ENCODE assay signal across 24 cellular contexts in genomic region chr4:122552898-122553297, GRCh38.
DNase-seq lines count a peak whose midpoint lies in the region; ATAC-seq, FAIRE-seq and TF ChIP-seq lines count a peak whose summit lies in the region.
"Had no signal": no experiment of that assay in that cellular context is flagged by ENCODE, and none has a peak within 500 bp of the region (broad histone marks: within the 10 kb centered on the region; RNA-seq: fewer than 3 reads in every experiment).

No MANE protein-coding gene starts in this region.

- no peak for TF ChIP-seq POLR2A in HepG2 (IDR thresholded peaks at IDR 0.05; ENCODE audit: insufficient read depth in 1 of 2, low read depth in 2 of 2, low read length in 2 of 2)
- no peak for TF ChIP-seq POLR2A in right lobe of liver (IDR thresholded peaks at IDR 0.05)

- no peak for TF ChIP-seq RAD21 in HepG2 (CRISPR knock-in tag; IDR thresholded peaks at IDR 0.05)

- H3K4me1 Mint-ChIP-seq in activated T-cell treated with anti-CD3 and anti-CD28 coated beads, Interleukin-2, amount 50 U/mL, for 24 hours (ENCODE audit: low read depth), result peaks cover 72% of the 10 kb centered on the region
- peaks cover 41% of the 10 kb centered on the region for H3K4me1 Mint-ChIP-seq in activated naive CD8-positive, alpha-beta T cell treated with anti-CD3 and anti-CD28 coated beads for 36 hours
- H3K4me1 Mint-ChIP-seq: B cell, CD14-positive monocyte had no signal

- ATAC-seq in HepG2 (no peak), right lobe of liver (no peak), left cardiac atrium (no peak), HG02763 (IDR thresholded peaks at IDR 0.05; ENCODE audit: unreplicated experiment) (no peak)
- ATAC-seq: A549, Panc1 had no signal

- TF ChIP-seq EP300 in HepG2 (IDR thresholded peaks at IDR 0.05; ENCODE audit: low read depth in 2 of 2, low read length in 2 of 2) (no peak), HepG2 (CRISPR knock-in tag; IDR thresholded peaks at IDR 0.05; ENCODE audit: borderline replicate concordance) (no peak)

- H3K9me3 ChIP-seq in HepG2 (ENCODE audit: low read length) (no peaks in the 10 kb centered on the region), right lobe of liver (no peaks in the 10 kb centered on the region)
- H3K9me3 ChIP-seq: A549 had no signal

- WGBS in HepG2 (ENCODE audit: low lambda C conversion rate), result 0% methylated on average over 2 of the region's 2 CpGs
- 79% methylated on average over 2 of the region's 2 CpGs for WGBS in right lobe of liver (ENCODE audit: insufficient coverage, low coverage, low lambda C conversion rate, missing lambda C conversion rate)

- no TSS peak for BruUV-seq in HepG2 (replicated peaks; lab: Mats Ljungman, UMichigan)

- H3K9me3 Mint-ChIP-seq in activated T-cell treated with anti-CD3 and anti-CD28 coated beads, Interleukin-2, amount 50 U/mL, for 24 hours, result no peaks in the 10 kb centered on the region
- peaks cover 3% of the 10 kb centered on the region for H3K9me3 Mint-ChIP-seq in activated naive CD8-positive, alpha-beta T cell treated with anti-CD3 and anti-CD28 coated beads for 36 hours

- no peaks in the 10 kb centered on the region for H4K20me1 ChIP-seq in HepG2 (ENCODE audit: insufficient read depth, low read length)

- H3K36me3 ChIP-seq in HepG2 (replicated peaks in 1 of 2; ENCODE audit: control insufficient read depth in 1 of 2, insufficient read depth in 2 of 2, low read length in 2 of 2) (no peaks in the 10 kb centered on the region), right lobe of liver (no peaks in the 10 kb centered on the region)

- no peak for DNase-seq in activated T-cell treated with anti-CD3 and anti-CD28 coated beads, Interleukin-2, amount 50 U/mL, for 24 hours
- DNase-seq in activated T-cell treated with anti-CD3 and anti-CD28 coated beads, Interleukin-2, amount 50 U/mL, for 1 hour, result no peak
- DNase-seq in HepG2 (ENCODE audit: low spot score), result no peak
- DNase-seq in right lobe of liver, result no peak
- DNase-seq in activated naive CD8-positive, alpha-beta T cell treated with anti-CD3 and anti-CD28 coated beads for 36 hours, result no peak
- peak; percentile 7 for DNase-seq in renal cortical epithelial cell (ENCODE audit: low read depth)
- no peak for DNase-seq in left cardiac atrium
- DNase-seq: EL, GF-D8, GOT3, HCEC 1CT, IMR-90, MV-4-11, NCI-H1105 treated with DMSO at 0.1 percent for 48 hours, NCI-H2029 treated with DMSO at 0.1 percent for 48 hours, NCI-H345, NCI-H524, NCI-H774 had no signal

- TF ChIP-seq CTCF in HepG2 (CRISPR knock-in tag; IDR thresholded peaks at IDR 0.05) (no peak), right lobe of liver (IDR thresholded peaks at IDR 0.05) (no peak)

- no peaks in the 10 kb centered on the region for H3K27me3 Mint-ChIP-seq in activated T-cell treated with anti-CD3 and anti-CD28 coated beads, Interleukin-2, amount 50 U/mL, for 24 hours
- peaks cover 16% of the 10 kb centered on the region for H3K27me3 Mint-ChIP-seq in activated naive CD8-positive, alpha-beta T cell treated with anti-CD3 and anti-CD28 coated beads for 36 hours

- CTCF ChIA-PET in HepG2 (lab: Yijun Ruan, JAX; ENCODE audit: low intra/inter-chr PET ratio, low total read pairs), result no interaction called here

- H3K27ac ChIP-seq in HepG2 (ENCODE audit: extremely low read length, insufficient read depth, low read length) (no peak overlapping the region), right lobe of liver (no peak overlapping the region)
- H3K27ac ChIP-seq: A549, KMS-11 had no signal

- intact Hi-C loops in HepG2 (cut with micrococcal nuclease; ENCODE audit: unreplicated experiment) (no loop called here), right lobe of liver (cut with DNase I) (no loop called here), left cardiac atrium (cut with DNase I) (no loop called here)

- peak overlapping the region; percentile 80 for H3K27ac Mint-ChIP-seq in activated T-cell treated with anti-CD3 and anti-CD28 coated beads, Interleukin-2, amount 50 U/mL, for 24 hours
- H3K27ac Mint-ChIP-seq in activated naive CD8-positive, alpha-beta T cell treated with anti-CD3 and anti-CD28 coated beads for 36 hours, result peak overlapping the region; percentile 35
- H3K27ac Mint-ChIP-seq: B cell, CD14-positive monocyte had no signal

- peak overlapping the region; percentile 15 for H3K4me3 Mint-ChIP-seq in activated T-cell treated with anti-CD3 and anti-CD28 coated beads, Interleukin-2, amount 50 U/mL, for 24 hours
- no peak overlapping the region for H3K4me3 Mint-ChIP-seq in activated naive CD8-positive, alpha-beta T cell treated with anti-CD3 and anti-CD28 coated beads for 36 hours
- H3K4me3 Mint-ChIP-seq: B cell had no signal

- H3K4me3 ChIP-seq in HepG2 (replicated peaks in 1 of 3; ENCODE audit: insufficient read depth in 1 of 3, low read depth in 2 of 3, low read length in 3 of 3) (no peak overlapping the region), right lobe of liver (no peak overlapping the region)
- H3K4me3 ChIP-seq: A549 had no signal

- no peak overlapping the region for H2AFZ ChIP-seq in HepG2 (ENCODE audit: low read length)

- H3K4me2 ChIP-seq in HepG2 (ENCODE audit: low read depth, low read length), result no peak overlapping the region
- H3K4me2 ChIP-seq: A549, KMS-11 had no signal

- POLR2A ChIA-PET in HepG2 (lab: Yijun Ruan, JAX), result no interaction called here

- H3K4me1 ChIP-seq in HepG2 (ENCODE audit: insufficient read depth, low read length), result no peaks in the 10 kb centered on the region
- no peaks in the 10 kb centered on the region for H3K4me1 ChIP-seq in right lobe of liver
- H3K4me1 ChIP-seq: A549 had no signal

- no peaks in the 10 kb centered on the region for H3K79me2 ChIP-seq in HepG2 (ENCODE audit: insufficient read depth, low read length)

- H3K36me3 Mint-ChIP-seq in activated T-cell treated with anti-CD3 and anti-CD28 coated beads, Interleukin-2, amount 50 U/mL, for 24 hours (ENCODE audit: low read depth), result no peaks in the 10 kb centered on the region
- H3K36me3 Mint-ChIP-seq in activated naive CD8-positive, alpha-beta T cell treated with anti-CD3 and anti-CD28 coated beads for 36 hours, result peaks cover 3% of the 10 kb centered on the region
- H3K36me3 Mint-ChIP-seq: CD14-positive monocyte had no signal

- FAIRE-seq in HepG2 (lab: Jason Lieb, UNC), result no peak
- FAIRE-seq: A549 had no signal

- H3K27me3 ChIP-seq in HepG2 (ENCODE audit: control insufficient read depth in 1 of 2, insufficient read depth in 2 of 2, low read length in 2 of 2), result no peaks in the 10 kb centered on the region
- H3K27me3 ChIP-seq in right lobe of liver, result no peaks in the 10 kb centered on the region

- in situ Hi-C loops in HepG2 (cut with HindIII; ENCODE audit: extremely low pct_ligation_motif_present, low pct_unique_long_range_greater_than_20kb), result no loop called here

- no peak overlapping the region for H3K9ac ChIP-seq in HepG2 (ENCODE audit: insufficient read depth, low read depth, low read length)
- H3K9ac ChIP-seq: KMS-11 had no signal

TF ChIP-seq in HepG2, 621 proteins besides CTCF, POLR2A, EP300 and RAD21:
- TF ChIP-seq ATF7 (IDR thresholded peaks at IDR 0.05), result peak; percentile 49
- TF ChIP-seq ATF7 (CRISPR knock-in tag; IDR thresholded peaks at IDR 0.05), result no peak
- TF ChIP-seq EZH2 (conservative IDR thresholded peaks at IDR 0.05; ENCODE audit: low read depth, low read length), result no peak
